9 cellular contexts compared by ENCODE assay signal in genomic region chr1:67748147-67748546, GRCh38.
DNase-seq lines count a peak whose midpoint lies in the region; TF ChIP-seq lines count a peak whose summit lies in the region.
"Had no signal": no experiment of that assay in that cellular context is flagged by ENCODE, and none has a peak within 500 bp of the region (broad histone marks: within the 10 kb centered on the region; RNA-seq: fewer than 3 reads in every experiment).

No MANE protein-coding gene starts in this region.

- peak overlapping the region; percentile 99 for H3K27ac Mint-ChIP-seq in chondrocyte (ENCODE audit: unreplicated experiment)
- H3K27ac Mint-ChIP-seq: activated naive CD4-positive, alpha-beta T cell treated with anti-CD3 and anti-CD28 coated beads, Interleukin-2, amount 50 U/mL, for 24 hours had no signal

- no peaks in the 10 kb centered on the region for H3K79me2 ChIP-seq in Loucy (ENCODE audit: insufficient read depth, low read length)

- 16 to 34% methylated on average over 2 of the region's 2 CpGs for WGBS in transverse colon (ENCODE audit: low coverage in 1 of 2), 2 donors

- no peak overlapping the region for H3K4me3 ChIP-seq in Loucy (ENCODE audit: low read length, poor library complexity, severe bottlenecking)
- H3K4me3 ChIP-seq in mucosa of rectum (ENCODE audit: low read length in 2 of 2), result peak overlapping the region; percentile 28 to 56
- peak overlapping the region in 2 of 4 donors; percentile 1 to 23 for H3K4me3 ChIP-seq in transverse colon

- H3K9ac ChIP-seq in Loucy (ENCODE audit: low read depth, low read length, poor library complexity, severe bottlenecking), result no peak overlapping the region
- H3K9ac ChIP-seq in mucosa of rectum (ENCODE audit: low read depth in 1 of 2, low read length in 2 of 2), result no peak overlapping the region

- DNase-seq in chondrocyte (ENCODE audit: low spot score) (no peak), transverse colon (no peak), DMS53 (lab: John Stamatoyannopoulos, UW) (no peak), T-helper 9 cell (no peak), OCI-M2 (lab: John Stamatoyannopoulos, UW; ENCODE audit: unreplicated experiment) (no peak)
- DNase-seq: NCI-H1417 had no signal

- no peaks in the 10 kb centered on the region for H3K27me3 Mint-ChIP-seq in chondrocyte (ENCODE audit: low read depth)

- H4K20me1 ChIP-seq in Loucy (ENCODE audit: insufficient read depth, low read length, poor library complexity, severe bottlenecking), result no peaks in the 10 kb centered on the region

- H3K4me2 ChIP-seq in Loucy (ENCODE audit: low read depth, low read length, poor library complexity, severe bottlenecking), result no peak overlapping the region

- no peaks in the 10 kb centered on the region for H3K27me3 ChIP-seq in Loucy (ENCODE audit: insufficient read depth, low read length, poor library complexity, severe bottlenecking)
- H3K27me3 ChIP-seq in mucosa of rectum (ENCODE audit: control insufficient read depth in 2 of 2, insufficient read depth in 2 of 2, low read length in 2 of 2), result no peaks in the 10 kb centered on the region
- H3K27me3 ChIP-seq in transverse colon, result no peaks in the 10 kb centered on the region

- no peaks in the 10 kb centered on the region for H3F3A ChIP-seq in Loucy (ENCODE audit: low read depth)

- no peak for TF ChIP-seq POLR2A in transverse colon (IDR thresholded peaks at IDR 0.05)

- no peak for TF ChIP-seq CTCF in Loucy (conservative IDR thresholded peaks at IDR 0.05; ENCODE audit: low read length)
- TF ChIP-seq CTCF in chondrocyte (IDR thresholded peaks at IDR 0.05), result no peak
- TF ChIP-seq CTCF in transverse colon (IDR thresholded peaks at IDR 0.05), result no peak

- H3K4me1 ChIP-seq in Loucy (ENCODE audit: insufficient read depth, low read length, poor library complexity, severe bottlenecking) (no peaks in the 10 kb centered on the region), mucosa of rectum (ENCODE audit: control insufficient read depth in 2 of 2, insufficient read depth in 2 of 2, low read length in 2 of 2) (peaks cover 25 to 37% of the 10 kb centered on the region in 2 donors), transverse colon (peaks cover 31 to 49% (median 34%) of the 10 kb centered on the region in 4 donors)

- H3K27ac ChIP-seq in mucosa of rectum (ENCODE audit: low read depth in 2 of 2, low read length in 2 of 2), result peak overlapping the region; percentile 53 to 85
- peak overlapping the region; percentile 79 to 84 (median 82) for H3K27ac ChIP-seq in transverse colon

- H3K9me3 Mint-ChIP-seq in chondrocyte (ENCODE audit: low read depth), result no peaks in the 10 kb centered on the region
- H3K9me3 Mint-ChIP-seq: activated naive CD4-positive, alpha-beta T cell treated with anti-CD3 and anti-CD28 coated beads, Interleukin-2, amount 50 U/mL, for 24 hours had no signal

- no peaks in the 10 kb centered on the region for H3K9me2 ChIP-seq in Loucy (replicated peaks; ENCODE audit: low read depth, low read length)

- intact Hi-C loops in transverse colon (cut with DNase I; ENCODE audit: low total_unique reads), result no loop called here

- H3K9me3 ChIP-seq in Loucy (ENCODE audit: insufficient read depth, low read depth, low read length), result no peaks in the 10 kb centered on the region
- no peaks in the 10 kb centered on the region for H3K9me3 ChIP-seq in mucosa of rectum (ENCODE audit: control insufficient read depth in 2 of 2, low read length in 2 of 2)
- no peaks in the 10 kb centered on the region for H3K9me3 ChIP-seq in transverse colon

- H3K36me3 Mint-ChIP-seq in chondrocyte (ENCODE audit: low read depth), result no peaks in the 10 kb centered on the region
- H3K36me3 Mint-ChIP-seq: activated naive CD4-positive, alpha-beta T cell treated with anti-CD3 and anti-CD28 coated beads, Interleukin-2, amount 50 U/mL, for 24 hours had no signal

- H3K36me3 ChIP-seq in Loucy (ENCODE audit: insufficient read depth, low read length) (no peaks in the 10 kb centered on the region), mucosa of rectum (ENCODE audit: control insufficient read depth in 2 of 2, insufficient read depth in 2 of 2, low read length in 2 of 2) (no peaks in the 10 kb centered on the region), transverse colon (no peaks in the 10 kb centered on the region)

- no peak for TF ChIP-seq EP300 in transverse colon (IDR thresholded peaks at IDR 0.05; ENCODE audit: low read depth)

- peaks cover 85% of the 10 kb centered on the region for H3K4me1 Mint-ChIP-seq in chondrocyte (ENCODE audit: low read depth)

- in situ Hi-C loops in transverse colon (cut with MboI; ENCODE audit: low pct_ligation_motif_present in 1 of 4, low pct_unique_long_range_greater_than_20kb in 1 of 4, low sequenced_read_pairs in 3 of 4), result no loop called here

- H2AFZ ChIP-seq in Loucy (ENCODE audit: low read length), result peak overlapping the region; percentile 5; the same call in 1 of the 2 replicates

- peak overlapping the region; percentile 61 for H3K4me3 Mint-ChIP-seq in chondrocyte (ENCODE audit: unreplicated experiment)
- H3K4me3 Mint-ChIP-seq: activated naive CD4-positive, alpha-beta T cell treated with anti-CD3 and anti-CD28 coated beads, Interleukin-2, amount 50 U/mL, for 24 hours had no signal
